ENCODE assay signal across 22 cellular contexts in genomic region chr17:77901476-77901875, GRCh38.
"Had no signal": no experiment of that assay in that cellular context is flagged by ENCODE, and none has a peak within 500 bp of the region (broad histone marks: within the 10 kb centered on the region; RNA-seq: fewer than 3 reads in every experiment).

No MANE protein-coding gene starts in this region.

- H3K9me3 Mint-ChIP-seq: naive B cell, neural crest cell had no signal

- H3K9me3 ChIP-seq: psoas muscle, right lobe of liver, spleen had no signal

- H3K4me1 Mint-ChIP-seq: neural crest cell had no signal

- H3K36me3 ChIP-seq: right lobe of liver, spleen had no signal

- H3K27ac ChIP-seq: dorsolateral prefrontal cortex, hepatocyte, parathyroid adenoma, psoas muscle, right lobe of liver, spleen had no signal

- H3K27me3 ChIP-seq: right lobe of liver had no signal

- H3K4me3 ChIP-seq: dorsolateral prefrontal cortex, hepatocyte, lung, psoas muscle, right lobe of liver, spleen had no signal

- H3K36me3 Mint-ChIP-seq: naive B cell had no signal

- H3K4me1 ChIP-seq: parathyroid adenoma, psoas muscle, right lobe of liver had no signal

- H3K4me3 Mint-ChIP-seq: neural crest cell had no signal

- ATAC-seq: left colon, left ventricle myocardium superior, psoas muscle, right lobe of liver had no signal

- DNase-seq: cortex of kidney; effector CD8-positive, alpha-beta T cell; foreskin melanocyte; left colon; left ventricle myocardium superior; mesendoderm; naive B cell; occipital lobe; retina; right lobe of liver; spleen; stimulated activated CD4-positive, alpha-beta T cell treated with anti-CD3 and anti-CD28 coated beads, Interleukin-15, amount 100 ng/mL, for 24 hours; stimulated activated CD4-positive, alpha-beta T cell treated with anti-CD3 and anti-CD28 coated beads, Interleukin-1b, Interleukin-23, amount 100 ng/mL, for 48 hours; stimulated activated CD4-positive, alpha-beta T cell treated with anti-CD3 and anti-CD28 coated beads, Interleukin-4, amount 100 ng/mL, for 24 hours; stimulated activated naive CD4-positive, alpha-beta T cell; trophoblast cell had no signal
